34 cellular contexts compared by ENCODE assay signal in the genomic region with DNA sequence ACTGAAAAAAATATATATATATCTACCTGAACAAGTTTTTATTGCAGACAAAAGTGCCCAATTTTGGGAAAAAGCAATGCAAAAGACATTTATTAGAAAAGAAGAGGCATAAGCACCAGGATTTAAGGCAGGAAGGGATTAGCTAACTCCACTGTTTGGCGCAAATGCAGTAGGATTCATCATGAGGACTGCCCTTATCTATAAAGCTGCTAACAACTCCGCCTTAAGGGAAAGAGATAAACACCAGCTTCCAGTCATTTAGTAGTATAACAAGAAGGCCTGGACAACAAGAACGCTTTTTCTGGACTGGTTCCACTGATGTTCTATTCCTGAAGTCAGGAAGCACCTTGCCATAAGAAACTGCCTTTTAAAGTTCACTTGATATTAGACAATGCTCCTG.
"Had no signal": no experiment of that assay in that cellular context is flagged by ENCODE, and none has a peak within 500 bp of the region (broad histone marks: within the 10 kb centered on the region; RNA-seq: fewer than 3 reads in every experiment).

No MANE protein-coding gene starts in this region.

- H3K4me3 ChIP-seq: MG63 had no signal

- DNase-seq: Karpas-422, Kasumi-1, MG63, MM.1S, MV-4-11, NCI-H1048, NCI-H1092, NCI-H1092 treated with DMSO at 0.1 percent for 48 hours, NCI-H1105, NCI-H1105 treated with DMSO at 0.1 percent for 48 hours, NCI-H1417, NCI-H1417 treated with DMSO at 0.1 percent for 48 hours, NCI-H1436, NCI-H1436 treated with DMSO at 0.1 percent for 48 hours, NCI-H146, NCI-H1694, NCI-H1694 treated with DMSO at 0.1 percent for 48 hours, NCI-H187, NCI-H187 treated with DMSO at 0.1 percent for 48 hours, NCI-H1930, NCI-H2029, NCI-H2029 treated with DMSO at 0.1 percent for 48 hours, NCI-H2081, NCI-H2081 treated with DMSO at 0.1 percent for 48 hours, NCI-H2107, NCI-H2171, NCI-H2171 treated with DMSO at 0.1 percent for 48 hours, NCI-H2227 treated with DMSO at 0.1 percent for 48 hours, NCI-H226, NCI-H345, NCI-H446, NCI-H446 treated with DMSO at 0.1 percent for 48 hours, NCI-H510A, NCI-H510A treated with DMSO at 0.1 percent for 48 hours had no signal

- H3K27me3 ChIP-seq: MG63 had no signal

- H3K36me3 ChIP-seq: MG63 had no signal
